ENCODE assay signal across 16 cellular contexts in genomic region chr12:56155256-56155845, GRCh38. TPM values are rescaled to one million over a fixed set of nuclear protein-coding genes. Genes with fewer than 3 reads are reported as not detected.
A peak's percentile ranks its signal among the peaks of the same experiment; 100 is the strongest.
DNase-seq lines count a peak whose midpoint lies in the region; ATAC-seq and TF ChIP-seq lines count a peak whose summit lies in the region.
"Had no signal": no experiment of that assay in that cellular context is flagged by ENCODE, and none has a peak within 500 bp of the region (broad histone marks: within the 10 kb centered on the region; RNA-seq: fewer than 3 reads in every experiment).

No MANE protein-coding gene starts in this region.

- no peaks in the 10 kb centered on the region for H3K27me3 ChIP-seq in CD4-positive, alpha-beta T cell (ENCODE audit: control insufficient read depth, insufficient read depth, low read length)
- H3K27me3 ChIP-seq: adrenal gland had no signal

- no peaks in the 10 kb centered on the region for H3K9me3 ChIP-seq in CD4-positive, alpha-beta T cell (ENCODE audit: control insufficient read depth, low read length)
- H3K9me3 ChIP-seq: adrenal gland had no signal

- peak overlapping the region; percentile 49 for H3K4me3 Mint-ChIP-seq in CD4-positive, alpha-beta T cell
- H3K4me3 Mint-ChIP-seq in IgD-negative memory B cell (peak overlapping the region; percentile 52 to 79 (median 64)), nephron (peak overlapping the region; percentile 96 to 100 (median 99))
- H3K4me3 Mint-ChIP-seq in central memory CD8-positive, alpha-beta T cell, result peak overlapping the region; percentile 9

- POLR2A ChIA-PET in CD4-positive, alpha-beta T cell (lab: Charles Lee), result interaction anchor here (0.7 to 1.6 kb wide), 6 partner anchors 9 to 464 kb away, joined by 3 to 4 read pairs (median 3); partner anchors contain the start of genes SMARCC2 and ZC3H10

- H3K4me1 Mint-ChIP-seq in CD4-positive, alpha-beta T cell (ENCODE audit: low read depth), result peaks cover 50% of the 10 kb centered on the region
- H3K4me1 Mint-ChIP-seq in IgD-negative memory B cell (peaks cover 19 to 42% (median 31%) of the 10 kb centered on the region in 3 donors), nephron (peaks cover 71% of the 10 kb centered on the region)
- peaks cover 53% of the 10 kb centered on the region for H3K4me1 Mint-ChIP-seq in central memory CD8-positive, alpha-beta T cell

- peaks cover 32% of the 10 kb centered on the region for H3K36me3 Mint-ChIP-seq in CD4-positive, alpha-beta T cell (ENCODE audit: low read depth)
- H3K36me3 Mint-ChIP-seq in IgD-negative memory B cell (peaks cover 2% of the 10 kb centered on the region), nephron (ENCODE audit: low read depth) (peaks cover 27% of the 10 kb centered on the region)
- H3K36me3 Mint-ChIP-seq in central memory CD8-positive, alpha-beta T cell (ENCODE audit: insufficient read depth), result peaks cover 27% of the 10 kb centered on the region

- no peaks in the 10 kb centered on the region for H3K9me3 Mint-ChIP-seq in CD4-positive, alpha-beta T cell
- H3K9me3 Mint-ChIP-seq in IgD-negative memory B cell (no peaks in the 10 kb centered on the region), nephron (no peaks in the 10 kb centered on the region)
- no peaks in the 10 kb centered on the region for H3K9me3 Mint-ChIP-seq in central memory CD8-positive, alpha-beta T cell

- CTCF ChIA-PET in CD4-positive, alpha-beta T cell (lab: Charles Lee), result interaction anchor here (1.2 kb wide), 1 partner anchor 29 kb away, joined by 7 read pairs; no protein-coding TSS in a partner anchor

- peak overlapping the region; percentile 43 for H3K27ac Mint-ChIP-seq in CD4-positive, alpha-beta T cell
- H3K27ac Mint-ChIP-seq in IgD-negative memory B cell, result peak overlapping the region in 2 of 3 donors; percentile 53 to 73
- H3K27ac Mint-ChIP-seq in central memory CD8-positive, alpha-beta T cell (ENCODE audit: low read depth), result no peak overlapping the region
- H3K27ac Mint-ChIP-seq in nephron, result peak overlapping the region; percentile 87 to 97 (median 93)

- no peak overlapping the region for H3K27ac ChIP-seq in CD4-positive, alpha-beta T cell (ENCODE audit: low read depth, low read length)
- H3K27ac ChIP-seq: adrenal gland, epithelial cell of prostate, KMS-11 had no signal

- intact Hi-C loops in CD4-positive, alpha-beta T cell (cut with DNase I, micrococcal nuclease), result no loop called here

- no peak for DNase-seq in CD4-positive, alpha-beta T cell
- DNase-seq in central memory CD8-positive, alpha-beta T cell (ENCODE audit: low spot score in 2 of 2), result no peak
- DNase-seq in NCI-H748 (lab: John Stamatoyannopoulos, UW; ENCODE audit: unreplicated experiment), result no peak
- DNase-seq: adrenal gland; C1 segment of cervical spinal cord; cerebellar nuclear complex; NCI-H2227 treated with DMSO at 0.1 percent for 48 hours; Right ventricle myocardium superior; stimulated activated CD4-positive, alpha-beta T cell treated with anti-CD3 and anti-CD28 coated beads, Interleukin-12 subunit alpha, Interleukin-12 subunit beta, amount 100 ng/mL, for 4 hours had no signal

- no peak for ATAC-seq in CD4-positive, alpha-beta T cell (ENCODE audit: poor library complexity)
- ATAC-seq in central memory CD8-positive, alpha-beta T cell (replicated peaks; ENCODE audit: extremely low read depth, poor library complexity, severe bottlenecking), result no peak
- ATAC-seq in GM21529 (IDR thresholded peaks at IDR 0.05; ENCODE audit: unreplicated experiment) (no peak), GM21717 (IDR thresholded peaks at IDR 0.05; ENCODE audit: unreplicated experiment) (no peak), GM19455 (IDR thresholded peaks at IDR 0.05; ENCODE audit: unreplicated experiment) (no peak)

- no peaks in the 10 kb centered on the region for H3K27me3 Mint-ChIP-seq in CD4-positive, alpha-beta T cell
- H3K27me3 Mint-ChIP-seq in IgD-negative memory B cell (no peaks in the 10 kb centered on the region), nephron (ENCODE audit: low read depth) (no peaks in the 10 kb centered on the region)
- no peaks in the 10 kb centered on the region for H3K27me3 Mint-ChIP-seq in central memory CD8-positive, alpha-beta T cell

- no peak for TF ChIP-seq CTCF in CD4-positive, alpha-beta T cell (IDR thresholded peaks at IDR 0.05)
- TF ChIP-seq CTCF in nephron (IDR thresholded peaks at IDR 0.05; ENCODE audit: unreplicated experiment in 3 of 3), result no peak

RNA-seq across cellular contexts. Expression of gene MYL6, which starts 2.8 kb away (rescaled TPM):
- 100 to 1,000 TPM; 670 to 673 TPM for total RNA-seq in CD4-positive, alpha-beta T cell
- polyA plus RNA-seq in IgD-negative memory B cell, result 1,656 TPM

RNA-seq across cellular contexts. Expression of gene MYL6B, which starts 3.0 kb away (rescaled TPM):
- 1 to 10 TPM; 6.2 to 6.4 TPM for total RNA-seq in CD4-positive, alpha-beta T cell
- 25.2 TPM for polyA plus RNA-seq in IgD-negative memory B cell

RNA-seq across cellular contexts. Expression of gene ESYT1, which starts 27.3 kb away (rescaled TPM):
- total RNA-seq in CD4-positive, alpha-beta T cell, result 10 to 100 TPM; 88.5 to 90.3 TPM
- polyA plus RNA-seq in IgD-negative memory B cell, result 156 TPM

RNA-seq across cellular contexts. Expression of gene SMARCC2, which starts 33.9 kb away (rescaled TPM):
- 100 to 1,000 TPM; 104 to 109 TPM for total RNA-seq in CD4-positive, alpha-beta T cell
- polyA plus RNA-seq in IgD-negative memory B cell, result 81.9 TPM

RNA-seq across cellular contexts. Expression of gene ZC3H10, which starts 37.3 kb away (rescaled TPM):
- 1 to 10 TPM; 6.3 to 8.9 TPM for total RNA-seq in CD4-positive, alpha-beta T cell
- polyA plus RNA-seq in IgD-negative memory B cell, result 2.9 TPM

Comparison
In these comparisons a context has a peak if more than half of its experiments do, and no peak if none do; other contexts are left out.
1. H3K4me3 Mint-ChIP-seq: peak in every context shown above with its lines; median percentile 99 in nephron; 64 in IgD-negative memory B cell; 49 in CD4-positive, alpha-beta T cell; 9 in central memory CD8-positive, alpha-beta T cell.